27 cellular contexts compared by ENCODE assay signal in genomic region chr7:151254851-151255250, GRCh38. TPM values are rescaled to one million over a fixed set of nuclear protein-coding genes. Genes with fewer than 3 reads are reported as not detected.
"Had no signal": no experiment of that assay in that cellular context is flagged by ENCODE, and none has a peak within 500 bp of the region (broad histone marks: within the 10 kb centered on the region; RNA-seq: fewer than 3 reads in every experiment).

No MANE protein-coding gene starts in this region.

- H3K4me3 Mint-ChIP-seq: activated CD8-positive, alpha-beta T cell treated with anti-CD3 and anti-CD28 coated beads, Interleukin-2, amount 10 ng/mL, durations not matched to agents 7 days and 5 days; activated naive CD4-positive, alpha-beta T cell treated with anti-CD3 and anti-CD28 coated beads, Interleukin-2, amount 50 U/mL, for 24 hours; T-helper 1 cell treated with Interleukin-12 subunit alpha and Interleukin-12 subunit beta and Interleukin-4 antibody, amounts not matched to agents 30 μg/mL and 1 μg/mL, for 36 hours; WTC11 had no signal

- H3K27ac Mint-ChIP-seq: activated CD8-positive, alpha-beta T cell treated with anti-CD3 and anti-CD28 coated beads, Interleukin-2, amount 10 ng/mL, durations not matched to agents 7 days and 5 days; activated naive CD4-positive, alpha-beta T cell treated with anti-CD3 and anti-CD28 coated beads, Interleukin-2, amount 50 U/mL, for 24 hours; T-helper 1 cell treated with Interleukin-12 subunit alpha and Interleukin-12 subunit beta and Interleukin-4 antibody, amounts not matched to agents 30 μg/mL and 1 μg/mL, for 36 hours; WTC11 had no signal

- H3K36me3 Mint-ChIP-seq: activated naive CD4-positive, alpha-beta T cell treated with anti-CD3 and anti-CD28 coated beads, Interleukin-2, amount 50 U/mL, for 24 hours; WTC11 had no signal

- H3K9me3 Mint-ChIP-seq: activated naive CD4-positive, alpha-beta T cell treated with anti-CD3 and anti-CD28 coated beads, Interleukin-2, amount 50 U/mL, for 24 hours; T-helper 1 cell treated with Interleukin-12 subunit alpha and Interleukin-12 subunit beta and Interleukin-4 antibody, amounts not matched to agents 30 μg/mL and 1 μg/mL, for 36 hours; WTC11 had no signal

- H3K27ac ChIP-seq: Peyer's patch, RWPE1 had no signal

- H3K4me3 ChIP-seq: MG63, Peyer's patch had no signal

- H3K27me3 ChIP-seq: Peyer's patch had no signal

- H3K9me3 ChIP-seq: MG63, Peyer's patch had no signal

- H3K36me3 ChIP-seq: MG63, Peyer's patch had no signal

- DNase-seq: activated CD4-positive, alpha-beta T cell treated with anti-CD3 and anti-CD28 coated beads for 48 hours; activated CD4-positive, alpha-beta T cell treated with anti-CD3 and anti-CD28 coated beads, Interleukin-2, amount 50 U/mL, for 4 hours; activated CD4-positive, CD25-positive, alpha-beta regulatory T cell treated with anti-CD3 and anti-CD28 coated beads, Interleukin-2, amount 50 U/mL, for 72 hours; activated CD8-positive, alpha-beta memory T cell treated with anti-CD3 and anti-CD28 coated beads, Interleukin-2, amount 50 U/mL, for 48 hours; activated CD8-positive, alpha-beta T cell treated with anti-CD3 and anti-CD28 coated beads, Interleukin-2, amount 10 ng/mL, durations not matched to agents 7 days and 5 days; activated effector memory CD4-positive, alpha-beta T cell treated with Interleukin-2 at 50 U/mL for 16 hours; activated naive CD4-positive, alpha-beta T cell; activated T-cell treated with anti-CD3 and anti-CD28 coated beads, Interleukin-2, amount 50 U/mL, for 1 hour; aorta; MG63; MV-4-11; NCI-H1092 treated with DMSO at 0.1 percent for 48 hours; NCI-H1417 treated with DMSO at 0.1 percent for 48 hours; NCI-H1694; NCI-H2029; NCI-H2107; NCI-H510A treated with DMSO at 0.1 percent for 48 hours; NCI-H69; SHP77 treated with DMSO at 0.1 percent for 48 hours; T-helper 9 cell had no signal

- ATAC-seq: activated CD8-positive, alpha-beta T cell treated with anti-CD3 and anti-CD28 coated beads, Interleukin-2, amount 10 ng/mL, durations not matched to agents 7 days and 5 days; WTC11 had no signal

RNA-seq across cellular contexts. Expression of gene H2BK1, which starts 44.6 kb away (rescaled TPM):
- total RNA-seq: bronchial epithelial cell, Peyer's patch, SK-MEL-5 had no signal
- polyA plus RNA-seq: aorta had no signal
